17 cellular contexts compared by ENCODE assay signal in genomic region chr4:139920552-139920951, GRCh38.
A peak's percentile ranks its signal among the peaks of the same experiment; 100 is the strongest.
DNase-seq lines count a peak whose midpoint lies in the region; ATAC-seq, FAIRE-seq and TF ChIP-seq lines count a peak whose summit lies in the region.
"Had no signal": no experiment of that assay in that cellular context is flagged by ENCODE, and none has a peak within 500 bp of the region (broad histone marks: within the 10 kb centered on the region; RNA-seq: fewer than 3 reads in every experiment).

No MANE protein-coding gene starts in this region.

- H3K4me3 ChIP-seq in GM23338 = no peak overlapping the region
- H3K4me3 ChIP-seq in HepG2 (replicated peaks in 1 of 3; ENCODE audit: insufficient read depth in 1 of 3, low read depth in 2 of 3, low read length in 3 of 3) = peak overlapping the region in 1 of 3 experiments; percentile 13; a peak in 1 of 6 replicates
- H3K4me3 ChIP-seq in skin epidermis = no peak overlapping the region
- H3K4me3 ChIP-seq: mucosa of descending colon had no signal

- 13% methylated on average over 3 of the region's 3 CpGs for WGBS in HepG2 (ENCODE audit: low lambda C conversion rate)

- BruUV-seq in HepG2 (replicated peaks; lab: Mats Ljungman, UMichigan) = no TSS peak

- in situ Hi-C loops in HepG2 (cut with HindIII; ENCODE audit: extremely low pct_ligation_motif_present, low pct_unique_long_range_greater_than_20kb) = no loop called here
- in situ Hi-C loops in GM13977 (cut with MboI; ENCODE audit: low pct_unique_long_range_greater_than_20kb, low sequenced_read_pairs, unreplicated experiment) = no loop called here

- no peak for FAIRE-seq in HepG2 (lab: Jason Lieb, UNC)
- FAIRE-seq: bronchial epithelial cell, frontal cortex had no signal

- intact Hi-C loops in HepG2 (cut with micrococcal nuclease; ENCODE audit: unreplicated experiment) = no loop called here

- H3K36me3 ChIP-seq in GM23338 (ENCODE audit: insufficient read depth) (no peaks in the 10 kb centered on the region), HepG2 (replicated peaks in 1 of 2; ENCODE audit: control insufficient read depth in 1 of 2, insufficient read depth in 2 of 2, low read length in 2 of 2) (no peaks in the 10 kb centered on the region)

- H3K27ac ChIP-seq in GM23338 (ENCODE audit: low read depth) (no peak overlapping the region), HepG2 (ENCODE audit: extremely low read length, insufficient read depth, low read length) (no peak overlapping the region), skin epidermis (peak overlapping the region in 11 of 21 experiments; percentile 4 to 70 (median 39))

- 0 out of 2 replicates have a peak, but pooled peaks cover 3% of the 10 kb centered on the region for H4K20me1 ChIP-seq in GM23338 (replicated peaks; ENCODE audit: insufficient read depth)
- no peaks in the 10 kb centered on the region for H4K20me1 ChIP-seq in HepG2 (ENCODE audit: insufficient read depth, low read length)

- H3K4me1 Mint-ChIP-seq in GM23338 (peaks cover 57% of the 10 kb centered on the region), brain (peaks cover 85% of the 10 kb centered on the region)
- no peaks in the 10 kb centered on the region for H3K4me1 Mint-ChIP-seq in natural killer cell treated with Interleukin-12 subunit alpha and Interleukin-12 subunit beta and Interleukin-15 and Interleukin-18, amount 100 ng/mL, for 72 hours (ENCODE audit: low read depth in 2 of 2)
- H3K4me1 Mint-ChIP-seq: activated naive CD4-positive, alpha-beta T cell treated with anti-CD3 and anti-CD28 coated beads, Interleukin-2, amount 50 U/mL, for 24 hours had no signal

- no peak overlapping the region for H3K9ac ChIP-seq in HepG2 (ENCODE audit: insufficient read depth, low read depth, low read length)

- no peaks in the 10 kb centered on the region for H3K9me3 ChIP-seq in HepG2 (ENCODE audit: low read length)
- H3K9me3 ChIP-seq: mucosa of descending colon had no signal

- H3K36me3 Mint-ChIP-seq in GM23338 (ENCODE audit: low read depth) (no peaks in the 10 kb centered on the region), brain (no peaks in the 10 kb centered on the region)
- H3K36me3 Mint-ChIP-seq in natural killer cell treated with Interleukin-12 subunit alpha and Interleukin-12 subunit beta and Interleukin-15 and Interleukin-18, amount 100 ng/mL, for 72 hours = no peaks in the 10 kb centered on the region
- H3K36me3 Mint-ChIP-seq: activated naive CD4-positive, alpha-beta T cell treated with anti-CD3 and anti-CD28 coated beads, Interleukin-2, amount 50 U/mL, for 24 hours had no signal

- no peaks in the 10 kb centered on the region for H3K27me3 ChIP-seq in GM23338 (ENCODE audit: insufficient read depth)
- H3K27me3 ChIP-seq in HepG2 (ENCODE audit: control insufficient read depth in 1 of 2, insufficient read depth in 2 of 2, low read length in 2 of 2) = peaks cover 1 to 15% of the 10 kb centered on the region in 2 experiments; a peak in 4 of 5 replicates

- no peaks in the 10 kb centered on the region for H3F3A ChIP-seq in GM23338 (replicated peaks; ENCODE audit: low read depth)

- POLR2A ChIA-PET in HepG2 (lab: Yijun Ruan, JAX) = no interaction called here

- peak; percentile 11; the same call in 1 of the 3 replicates for ATAC-seq in GM23338
- ATAC-seq in HepG2 = peak; percentile 59
- ATAC-seq in HG03469 (IDR thresholded peaks at IDR 0.05; ENCODE audit: unreplicated experiment) = no peak
- no peak for ATAC-seq in natural killer cell treated with Interleukin-12 subunit alpha and Interleukin-12 subunit beta and Interleukin-15 and Interleukin-18, amount 100 ng/mL, for 72 hours
- ATAC-seq: mucosa of descending colon had no signal

- no peaks in the 10 kb centered on the region for H3K9me2 ChIP-seq in GM23338 (ENCODE audit: insufficient read depth)

- H3K27ac Mint-ChIP-seq in GM23338 (no peak overlapping the region), brain (peak overlapping the region; percentile 90 to 98 (median 94))
- no peak overlapping the region for H3K27ac Mint-ChIP-seq in natural killer cell treated with Interleukin-12 subunit alpha and Interleukin-12 subunit beta and Interleukin-15 and Interleukin-18, amount 100 ng/mL, for 72 hours
- H3K27ac Mint-ChIP-seq: activated naive CD4-positive, alpha-beta T cell treated with anti-CD3 and anti-CD28 coated beads, Interleukin-2, amount 50 U/mL, for 24 hours; stimulated activated naive CD8-positive, alpha-beta T cell treated with anti-CD3 and anti-CD28 coated beads, Interleukin-15, Interleukin-2, amounts not matched to agents 100 ng/mL and 50 ng/mL, for 24 hours; T-helper 2 cell treated with Interferon-gamma antibody and Interleukin-4, amounts not matched to agents 5 μg/mL and 100 μg/mL, for 36 hours had no signal

- DNase-seq in GM23338 (ENCODE audit: low spot score) (no peak), HepG2 (ENCODE audit: low spot score) (no peak), T-helper 1 cell (no peak), GM13977 (ENCODE audit: low spot score) (no peak)
- DNase-seq in natural killer cell treated with Interleukin-12 subunit alpha and Interleukin-12 subunit beta and Interleukin-15 and Interleukin-18, amount 100 ng/mL, for 72 hours (ENCODE audit: low spot score) = no peak
- DNase-seq: activated CD4-positive, alpha-beta T cell treated with anti-CD3 and anti-CD28 coated beads for 4 hours; Kasumi-1; mucosa of descending colon; NCI-H1694 treated with DMSO at 0.1 percent for 48 hours had no signal

- H3K79me2 ChIP-seq in GM23338 (replicated peaks; ENCODE audit: insufficient read depth) = no peaks in the 10 kb centered on the region
- H3K79me2 ChIP-seq in HepG2 (ENCODE audit: insufficient read depth, low read length) = no peaks in the 10 kb centered on the region

- H2AFZ ChIP-seq in GM23338 = no peak overlapping the region
- H2AFZ ChIP-seq in HepG2 (ENCODE audit: low read length) = no peak overlapping the region

- CTCF ChIA-PET in HepG2 (lab: Yijun Ruan, JAX; ENCODE audit: low intra/inter-chr PET ratio, low total read pairs) = no interaction called here

- H3K27me3 Mint-ChIP-seq in GM23338 (ENCODE audit: insufficient read depth, low read depth, poor library complexity) (peaks cover 9% of the 10 kb centered on the region), brain (no peaks in the 10 kb centered on the region)
- peaks cover 15 to 26% of the 10 kb centered on the region in 2 donors for H3K27me3 Mint-ChIP-seq in natural killer cell treated with Interleukin-12 subunit alpha and Interleukin-12 subunit beta and Interleukin-15 and Interleukin-18, amount 100 ng/mL, for 72 hours
- H3K27me3 Mint-ChIP-seq: activated naive CD4-positive, alpha-beta T cell treated with anti-CD3 and anti-CD28 coated beads, Interleukin-2, amount 50 U/mL, for 24 hours; stimulated activated naive CD8-positive, alpha-beta T cell treated with anti-CD3 and anti-CD28 coated beads, Interleukin-15, Interleukin-2, amounts not matched to agents 100 ng/mL and 50 ng/mL, for 24 hours had no signal

- TF ChIP-seq EP300 in HepG2 (IDR thresholded peaks at IDR 0.05; ENCODE audit: low read depth in 2 of 2, low read length in 2 of 2) (no peak), HepG2 (CRISPR knock-in tag; IDR thresholded peaks at IDR 0.05; ENCODE audit: borderline replicate concordance) (no peak)

- H3K4me3 Mint-ChIP-seq in GM23338 (no peak overlapping the region), brain (peak overlapping the region in 3 of 5 experiments; percentile 16 to 70 (median 23))
- no peak overlapping the region for H3K4me3 Mint-ChIP-seq in natural killer cell treated with Interleukin-12 subunit alpha and Interleukin-12 subunit beta and Interleukin-15 and Interleukin-18, amount 100 ng/mL, for 72 hours
- H3K4me3 Mint-ChIP-seq: activated naive CD4-positive, alpha-beta T cell treated with anti-CD3 and anti-CD28 coated beads, Interleukin-2, amount 50 U/mL, for 24 hours; stimulated activated naive CD8-positive, alpha-beta T cell treated with anti-CD3 and anti-CD28 coated beads, Interleukin-15, Interleukin-2, amounts not matched to agents 100 ng/mL and 50 ng/mL, for 24 hours; T-helper 2 cell treated with Interferon-gamma antibody and Interleukin-4, amounts not matched to agents 5 μg/mL and 100 μg/mL, for 36 hours had no signal

- H3K9me3 Mint-ChIP-seq in GM23338 (no peaks in the 10 kb centered on the region), brain (no peaks in the 10 kb centered on the region)
- no peaks in the 10 kb centered on the region for H3K9me3 Mint-ChIP-seq in natural killer cell treated with Interleukin-12 subunit alpha and Interleukin-12 subunit beta and Interleukin-15 and Interleukin-18, amount 100 ng/mL, for 72 hours
- H3K9me3 Mint-ChIP-seq: activated naive CD4-positive, alpha-beta T cell treated with anti-CD3 and anti-CD28 coated beads, Interleukin-2, amount 50 U/mL, for 24 hours; stimulated activated naive CD8-positive, alpha-beta T cell treated with anti-CD3 and anti-CD28 coated beads, Interleukin-15, Interleukin-2, amounts not matched to agents 100 ng/mL and 50 ng/mL, for 24 hours; T-helper 2 cell treated with Interferon-gamma antibody and Interleukin-4, amounts not matched to agents 5 μg/mL and 100 μg/mL, for 36 hours had no signal

- no peak for TF ChIP-seq RAD21 in HepG2 (CRISPR knock-in tag; IDR thresholded peaks at IDR 0.05)

- H3K4me2 ChIP-seq in GM23338 = no peak overlapping the region
- H3K4me2 ChIP-seq in HepG2 (ENCODE audit: low read depth, low read length) = peak overlapping the region; percentile 47; the same call in 1 of the 2 replicates

- no peak for TF ChIP-seq CTCF in GM23338 (conservative IDR thresholded peaks at IDR 0.05; ENCODE audit: low read depth in 2 of 2)
- TF ChIP-seq CTCF in brain (conservative IDR thresholded peaks at IDR 0.05) = no peak
- no peak for TF ChIP-seq CTCF in HepG2 (CRISPR knock-in tag; IDR thresholded peaks at IDR 0.05)
- TF ChIP-seq CTCF in GM13977 (IDR thresholded peaks at IDR 0.05; ENCODE audit: extremely low read depth, insufficient read depth, missing control alignments) = no peak

- TF ChIP-seq POLR2A in HepG2 (IDR thresholded peaks at IDR 0.05; ENCODE audit: insufficient read depth in 1 of 2, low read depth in 2 of 2, low read length in 2 of 2) = no peak

- H3K4me1 ChIP-seq in GM23338 (ENCODE audit: insufficient read depth) (peaks cover 52% of the 10 kb centered on the region), HepG2 (ENCODE audit: insufficient read depth, low read length) (peaks cover 38% of the 10 kb centered on the region)

TF ChIP-seq in GM23338, 12 proteins besides CTCF, POLR2A, EP300 and RAD21 (continues in another document):
- TF ChIP-seq JUNB (IDR thresholded peaks at IDR 0.05; ENCODE audit: unreplicated experiment) (no peak), POLR2AphosphoS5 (IDR thresholded peaks at IDR 0.05; ENCODE audit: low read depth) (no peak)

TF ChIP-seq in HepG2, 621 proteins besides CTCF, POLR2A, EP300 and RAD21:
- TF ChIP-seq ZNF660 (CRISPR knock-in tag; IDR thresholded peaks at IDR 0.05; ENCODE audit: borderline replicate concordance, low read depth) = no peak
- TF ChIP-seq SALL1 (CRISPR knock-in tag; IDR thresholded peaks at IDR 0.05) = 0 out of 2 replicates have a peak, but pooled peaks have one; percentile 13
- TF ChIP-seq ZNF605 (CRISPR knock-in tag; IDR thresholded peaks at IDR 0.05) = 0 out of 2 replicates have a peak, but pooled peaks have one; percentile 27

Comparison
In these comparisons a context has a peak if more than half of its experiments do, and no peak if none do; other contexts are left out.
1. ATAC-seq: peak in GM23338 (single experiment) and HepG2 (single experiment); none in HG03469 (single experiment) and natural killer cell treated with Interleukin-12 subunit alpha and Interleukin-12 subunit beta and Interleukin-15 and Interleukin-18, amount 100 ng/mL, for 72 hours (0 of 2).
2. H3K27ac ChIP-seq: peak in skin epidermis (11 of 21); none in GM23338 (single experiment) and HepG2 (single experiment).
3. H3K27ac Mint-ChIP-seq: peak in brain (5 of 5); none in GM23338 (single experiment) and natural killer cell treated with Interleukin-12 subunit alpha and Interleukin-12 subunit beta and Interleukin-15 and Interleukin-18, amount 100 ng/mL, for 72 hours (0 of 2).
4. H3K4me3 Mint-ChIP-seq: peak in brain (3 of 5); none in GM23338 (single experiment) and natural killer cell treated with Interleukin-12 subunit alpha and Interleukin-12 subunit beta and Interleukin-15 and Interleukin-18, amount 100 ng/mL, for 72 hours (single experiment).